ENCODE assay signal across 12 cellular contexts in the genomic region with DNA sequence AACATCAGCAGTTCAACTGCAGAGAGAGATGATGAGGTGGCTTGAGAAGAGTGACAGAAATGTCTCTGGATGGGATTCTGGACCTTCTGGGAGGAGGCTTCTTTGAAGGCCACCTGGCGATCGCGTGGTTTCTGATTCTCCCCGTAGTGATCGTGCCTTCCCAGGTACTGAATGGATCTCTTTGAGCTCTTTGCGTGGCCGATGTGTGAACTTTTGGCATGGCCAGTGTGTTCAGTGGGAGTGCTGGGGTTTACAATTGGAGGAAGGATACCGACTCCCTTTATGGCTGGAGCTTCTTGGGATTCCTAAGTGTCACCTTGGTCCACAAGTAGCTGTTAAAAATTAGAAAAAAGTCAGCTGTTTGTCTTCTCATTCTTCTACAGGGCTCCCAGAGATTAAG.
"Had no signal": no experiment of that assay in that cellular context is flagged by ENCODE, and none has a peak within 500 bp of the region (broad histone marks: within the 10 kb centered on the region; RNA-seq: fewer than 3 reads in every experiment).

No MANE protein-coding gene starts in this region.

- H3K9me3 ChIP-seq: left lung had no signal

- H3K4me1 Mint-ChIP-seq: activated CD4-positive, alpha-beta memory T cell treated with anti-CD3 and anti-CD28 coated beads, Interleukin-2, amount 10 ng/mL, durations not matched to agents 7 days and 5 days; activated CD8-positive, alpha-beta memory T cell treated with anti-CD3 and anti-CD28 coated beads, Interleukin-2, amount 10 ng/mL, durations not matched to agents 7 days and 5 days; activated naive CD8-positive, alpha-beta T cell treated with anti-CD3 and anti-CD28 coated beads, Interleukin-2, amount 10 ng/mL, durations not matched to agents 7 days and 5 days; memory B cell; naive thymus-derived CD8-positive, alpha-beta T cell had no signal

- H3K27me3 ChIP-seq: left lung had no signal

- H3K4me3 ChIP-seq: coronary artery, left lung had no signal

- H3K9me3 Mint-ChIP-seq: activated CD4-positive, alpha-beta memory T cell treated with anti-CD3 and anti-CD28 coated beads, Interleukin-2, amount 10 ng/mL, durations not matched to agents 7 days and 5 days; activated naive CD8-positive, alpha-beta T cell treated with anti-CD3 and anti-CD28 coated beads, Interleukin-2, amount 10 ng/mL, durations not matched to agents 7 days and 5 days; memory B cell; stimulated activated naive CD8-positive, alpha-beta T cell treated with anti-CD3 and anti-CD28 coated beads, Interleukin-15, Interleukin-2, amounts not matched to agents 100 ng/mL and 50 ng/mL, for 24 hours; T-helper 2 cell treated with Interferon-gamma antibody and Interleukin-4, amounts not matched to agents 5 μg/mL and 100 μg/mL, for 36 hours; type B pancreatic cell had no signal

- H3K36me3 ChIP-seq: left lung had no signal

- H3K27ac Mint-ChIP-seq: activated CD4-positive, alpha-beta memory T cell treated with anti-CD3 and anti-CD28 coated beads, Interleukin-2, amount 10 ng/mL, durations not matched to agents 7 days and 5 days; activated CD8-positive, alpha-beta memory T cell treated with anti-CD3 and anti-CD28 coated beads, Interleukin-2, amount 10 ng/mL, durations not matched to agents 7 days and 5 days; activated naive CD8-positive, alpha-beta T cell treated with anti-CD3 and anti-CD28 coated beads, Interleukin-2, amount 10 ng/mL, durations not matched to agents 7 days and 5 days; memory B cell; naive thymus-derived CD8-positive, alpha-beta T cell; stimulated activated naive CD8-positive, alpha-beta T cell treated with anti-CD3 and anti-CD28 coated beads, Interleukin-15, Interleukin-2, amounts not matched to agents 100 ng/mL and 50 ng/mL, for 24 hours; T-helper 2 cell treated with Interferon-gamma antibody and Interleukin-4, amounts not matched to agents 5 μg/mL and 100 μg/mL, for 36 hours; type B pancreatic cell had no signal

- H3K36me3 Mint-ChIP-seq: activated CD8-positive, alpha-beta memory T cell treated with anti-CD3 and anti-CD28 coated beads, Interleukin-2, amount 10 ng/mL, durations not matched to agents 7 days and 5 days; activated naive CD8-positive, alpha-beta T cell treated with anti-CD3 and anti-CD28 coated beads, Interleukin-2, amount 10 ng/mL, durations not matched to agents 7 days and 5 days; brain; memory B cell; type B pancreatic cell had no signal

- H3K27ac ChIP-seq: left lung had no signal

- ATAC-seq: activated CD8-positive, alpha-beta memory T cell treated with anti-CD3 and anti-CD28 coated beads, Interleukin-2, amount 10 ng/mL, durations not matched to agents 7 days and 5 days; naive thymus-derived CD8-positive, alpha-beta T cell had no signal

- DNase-seq: activated CD4-positive, alpha-beta memory T cell treated with anti-CD3 and anti-CD28 coated beads, Interleukin-2, amount 10 ng/mL, durations not matched to agents 7 days and 5 days; activated CD8-positive, alpha-beta memory T cell treated with anti-CD3 and anti-CD28 coated beads, Interleukin-2, amount 10 ng/mL, durations not matched to agents 7 days and 5 days; activated naive CD8-positive, alpha-beta T cell treated with anti-CD3 and anti-CD28 coated beads, Interleukin-2, amount 10 ng/mL, durations not matched to agents 7 days and 5 days; central memory CD4-positive, alpha-beta T cell; naive thymus-derived CD8-positive, alpha-beta T cell had no signal

- H3K4me3 Mint-ChIP-seq: activated CD4-positive, alpha-beta memory T cell treated with anti-CD3 and anti-CD28 coated beads, Interleukin-2, amount 10 ng/mL, durations not matched to agents 7 days and 5 days; activated CD8-positive, alpha-beta memory T cell treated with anti-CD3 and anti-CD28 coated beads, Interleukin-2, amount 10 ng/mL, durations not matched to agents 7 days and 5 days; activated naive CD8-positive, alpha-beta T cell treated with anti-CD3 and anti-CD28 coated beads, Interleukin-2, amount 10 ng/mL, durations not matched to agents 7 days and 5 days; memory B cell; naive thymus-derived CD8-positive, alpha-beta T cell; stimulated activated naive CD8-positive, alpha-beta T cell treated with anti-CD3 and anti-CD28 coated beads, Interleukin-15, Interleukin-2, amounts not matched to agents 100 ng/mL and 50 ng/mL, for 24 hours; T-helper 2 cell treated with Interferon-gamma antibody and Interleukin-4, amounts not matched to agents 5 μg/mL and 100 μg/mL, for 36 hours; type B pancreatic cell had no signal

- H3K27me3 Mint-ChIP-seq: activated CD4-positive, alpha-beta memory T cell treated with anti-CD3 and anti-CD28 coated beads, Interleukin-2, amount 10 ng/mL, durations not matched to agents 7 days and 5 days; activated CD8-positive, alpha-beta memory T cell treated with anti-CD3 and anti-CD28 coated beads, Interleukin-2, amount 10 ng/mL, durations not matched to agents 7 days and 5 days; activated naive CD8-positive, alpha-beta T cell treated with anti-CD3 and anti-CD28 coated beads, Interleukin-2, amount 10 ng/mL, durations not matched to agents 7 days and 5 days; memory B cell had no signal
